Comparison of ENCODE assay signal across 8 cellular contexts in the genomic region with DNA sequence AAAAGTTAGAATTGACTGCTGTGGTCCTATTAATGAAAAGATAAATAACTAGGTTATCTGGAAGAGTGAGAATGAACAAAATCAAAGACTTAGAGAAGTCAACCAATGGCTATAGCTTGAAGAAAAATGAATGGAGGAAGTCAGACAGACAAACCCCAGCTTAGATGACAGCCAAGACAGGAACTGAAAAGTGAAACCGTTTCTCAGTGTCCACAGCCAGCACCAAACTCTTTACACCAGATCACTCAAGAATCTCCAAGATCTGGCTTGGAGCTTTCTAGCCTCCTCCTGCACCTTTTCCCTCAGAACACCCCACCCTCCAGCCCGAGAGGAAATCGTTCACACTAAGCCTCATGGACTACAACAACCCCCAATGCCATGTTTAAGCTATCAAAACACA.
DNase-seq lines count a peak whose midpoint lies in the region; ATAC-seq and TF ChIP-seq lines count a peak whose summit lies in the region.

No MANE protein-coding gene starts in this region.

- POLR2A ChIA-PET in activated CD8-positive, alpha-beta T cell treated with anti-CD3 and anti-CD28 coated beads for 36 hours (lab: Charles Lee), result interaction anchor here (0.7 to 1.2 kb wide), 2 partner anchors 11 to 15 kb away, joined by 4 to 8 read pairs; no protein-coding TSS in a partner anchor

- TF ChIP-seq POLR2A in ovary (IDR thresholded peaks at IDR 0.05) (no peak), prostate gland (IDR thresholded peaks at IDR 0.05) (no peak)

- CTCF ChIA-PET in activated CD8-positive, alpha-beta T cell treated with anti-CD3 and anti-CD28 coated beads for 36 hours (lab: Charles Lee), result no interaction called here

- H3K27ac ChIP-seq in ovary (no peak overlapping the region), prostate gland (no peak overlapping the region)

- H3K36me3 Mint-ChIP-seq in activated CD8-positive, alpha-beta T cell treated with anti-CD3 and anti-CD28 coated beads for 36 hours (ENCODE audit: low read depth), result peaks cover 54% of the 10 kb centered on the region

- no peak for TF ChIP-seq EP300 in ovary (IDR thresholded peaks at IDR 0.05)

- TF ChIP-seq CTCF in activated CD8-positive, alpha-beta T cell treated with anti-CD3 and anti-CD28 coated beads for 36 hours (IDR thresholded peaks at IDR 0.05), result no peak
- TF ChIP-seq CTCF in ovary (IDR thresholded peaks at IDR 0.05) (no peak), prostate gland (IDR thresholded peaks at IDR 0.05) (no peak)

- peaks cover 39% of the 10 kb centered on the region for H3K4me1 Mint-ChIP-seq in activated CD8-positive, alpha-beta T cell treated with anti-CD3 and anti-CD28 coated beads for 36 hours (ENCODE audit: low read depth)

- intact Hi-C loops in activated CD8-positive, alpha-beta T cell treated with anti-CD3 and anti-CD28 coated beads for 36 hours (cut with micrococcal nuclease), result no loop called here
- intact Hi-C loops in ovary (cut with DNase I), result no loop called here
- intact Hi-C loops in prostate gland (cut with DNase I), result no loop called here

- no peaks in the 10 kb centered on the region for H3K4me1 ChIP-seq in ovary (ENCODE audit: insufficient read depth)
- no peaks in the 10 kb centered on the region for H3K4me1 ChIP-seq in prostate gland (replicated peaks)

- H3K36me3 ChIP-seq in ovary (no peaks in the 10 kb centered on the region), prostate gland (no peaks in the 10 kb centered on the region)

- no peak overlapping the region for H3K4me3 Mint-ChIP-seq in activated CD8-positive, alpha-beta T cell treated with anti-CD3 and anti-CD28 coated beads for 36 hours

- H3K27me3 ChIP-seq in ovary (no peaks in the 10 kb centered on the region), prostate gland (replicated peaks; ENCODE audit: insufficient read depth) (no peaks in the 10 kb centered on the region)

- H3K9me3 Mint-ChIP-seq in activated CD8-positive, alpha-beta T cell treated with anti-CD3 and anti-CD28 coated beads for 36 hours, result peaks cover 3% of the 10 kb centered on the region

- no peaks in the 10 kb centered on the region for H3K27me3 Mint-ChIP-seq in activated CD8-positive, alpha-beta T cell treated with anti-CD3 and anti-CD28 coated beads for 36 hours

- WGBS in ovary, 3 donors, result 37 to 57% (median 55%) methylated on average over 3 of the region's 3 CpGs
- 39% methylated on average over 3 of the region's 3 CpGs for WGBS in prostate gland

- no peak for DNase-seq in activated CD8-positive, alpha-beta T cell treated with anti-CD3 and anti-CD28 coated beads for 36 hours
- DNase-seq in NK-92 (lab: John Stamatoyannopoulos, UW; ENCODE audit: unreplicated experiment) (no peak), NCI-H226 (no peak), ovary (no peak), prostate gland (ENCODE audit: low spot score) (no peak)

- H3K27ac Mint-ChIP-seq in activated CD8-positive, alpha-beta T cell treated with anti-CD3 and anti-CD28 coated beads for 36 hours, result no peak overlapping the region

- ATAC-seq in GM18498 (IDR thresholded peaks at IDR 0.05; ENCODE audit: unreplicated experiment) (peak; percentile 85), GM19455 (IDR thresholded peaks at IDR 0.05; ENCODE audit: unreplicated experiment) (peak; percentile 65), HG03108 (IDR thresholded peaks at IDR 0.05; ENCODE audit: unreplicated experiment) (peak; percentile 67)
- ATAC-seq in activated CD8-positive, alpha-beta T cell treated with anti-CD3 and anti-CD28 coated beads for 36 hours, result peak; percentile 42

- H3K9me3 ChIP-seq in ovary (no peaks in the 10 kb centered on the region), prostate gland (no peaks in the 10 kb centered on the region)

- H3K4me3 ChIP-seq in ovary, result no peak overlapping the region
- H3K4me3 ChIP-seq in prostate gland, result no peak overlapping the region
